In the genomic region with DNA sequence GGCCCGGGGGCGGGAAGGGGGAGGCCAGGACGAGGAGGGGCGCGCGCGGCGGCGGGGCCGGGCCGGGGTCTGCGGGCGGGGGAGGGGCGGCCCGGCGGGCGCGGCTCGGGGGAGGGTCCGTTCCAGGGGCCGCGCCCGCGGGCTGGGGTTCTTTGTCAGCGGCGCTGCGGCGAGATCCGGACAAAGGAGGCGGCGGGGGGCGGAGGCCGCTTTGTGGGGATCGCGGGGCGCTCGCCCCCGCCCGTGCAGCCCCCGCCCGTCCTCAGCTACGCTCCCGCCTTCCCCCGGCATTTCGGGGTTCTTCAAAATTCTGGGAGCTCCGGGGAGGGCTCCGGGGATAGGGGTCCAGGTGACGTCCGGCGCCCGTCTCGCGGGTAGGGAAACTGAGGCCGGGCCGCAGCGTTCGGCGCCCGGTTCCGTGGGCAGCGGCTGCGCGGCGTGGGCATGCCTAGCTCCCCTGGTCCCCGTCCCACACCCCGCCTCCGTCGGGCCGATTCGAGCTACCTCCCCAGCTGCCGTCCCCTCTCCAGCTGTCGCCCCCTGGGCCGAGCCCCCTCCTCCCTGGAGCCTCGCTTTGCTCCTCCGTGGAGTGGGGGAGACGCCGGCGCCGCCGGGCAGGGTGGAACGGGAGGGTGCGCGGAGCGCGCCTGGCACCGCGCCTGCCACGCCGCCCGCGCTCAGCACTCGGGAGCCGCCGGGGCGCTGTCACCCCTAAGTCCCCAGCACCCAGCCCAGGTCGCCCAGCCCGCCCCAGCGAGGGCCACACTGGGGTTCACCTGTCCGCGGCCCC, we compare ENCODE assay signal across 8 cellular contexts. TPM values are rescaled to one million over a fixed set of nuclear protein-coding genes. Genes with fewer than 3 reads are reported as not detected.
DNase-seq lines count a peak whose midpoint lies in the region; TF ChIP-seq lines count a peak whose summit lies in the region.

No MANE protein-coding gene starts in this region.

- no peaks in the 10 kb centered on the region for H3K36me3 Mint-ChIP-seq in brain

- peaks cover 0 to 2% (median 0%) of the 10 kb centered on the region in 5 experiments for H3K9me3 Mint-ChIP-seq in brain

- H3K4me1 ChIP-seq in MM.1S (ENCODE audit: low read length): peaks cover 46% of the 10 kb centered on the region
- peaks cover 0 to 38% (median 10%) of the 10 kb centered on the region in 4 donors for H3K4me1 ChIP-seq in liver (ENCODE audit: control insufficient read depth in 4 of 4, insufficient read depth in 4 of 4, low read length in 3 of 4)
- peaks cover 67% of the 10 kb centered on the region for H3K4me1 ChIP-seq in thymus (ENCODE audit: control insufficient read depth, insufficient read depth, low read length)

- H3K27ac Mint-ChIP-seq in brain: peak overlapping the region in 2 of 5 experiments; percentile 81 to 90

- TF ChIP-seq CTCF in BJ (IDR thresholded peaks at IDR 0.05; ENCODE audit: insufficient read depth, low read depth, low read length) (no peak), MM.1S (IDR thresholded peaks at IDR 0.05; ENCODE audit: low read length) (no peak), brain (conservative IDR thresholded peaks at IDR 0.05) (no peak), liver (IDR thresholded peaks at IDR 0.05; ENCODE audit: low read depth, low read length, missing input control) (no peak)

- peaks cover 52% of the 10 kb centered on the region for H3K79me2 ChIP-seq in MM.1S (ENCODE audit: low read length)

- H3K9me3 ChIP-seq in MM.1S (replicated peaks; ENCODE audit: insufficient read depth, low read length): no peaks in the 10 kb centered on the region
- no peaks in the 10 kb centered on the region for H3K9me3 ChIP-seq in liver (ENCODE audit: control insufficient read depth in 4 of 4, low read length in 3 of 4)
- no peaks in the 10 kb centered on the region for H3K9me3 ChIP-seq in thymus (ENCODE audit: control insufficient read depth)

- peaks cover 72% of the 10 kb centered on the region for H3K4me1 Mint-ChIP-seq in brain

- H3K36me3 ChIP-seq in BJ (ENCODE audit: control insufficient read depth, insufficient read depth, low read length) (no peaks in the 10 kb centered on the region), MM.1S (replicated peaks; ENCODE audit: insufficient read depth, low read length) (no peaks in the 10 kb centered on the region), liver (ENCODE audit: control insufficient read depth in 4 of 4, insufficient read depth in 3 of 4, low read depth in 1 of 4, low read length in 3 of 4) (no peaks in the 10 kb centered on the region), thymus (ENCODE audit: control insufficient read depth, insufficient read depth) (peaks cover under 1% of the 10 kb centered on the region)

- CTCF ChIA-PET in BJ (lab: Yijun Ruan, JAX): interaction anchor here (0.8 to 1.4 kb wide), 3 partner anchors 16 to 46 kb away, joined by 3 to 5 read pairs (median 5); no protein-coding TSS in a partner anchor

- 10% methylated on average over 100 of the region's 100 CpGs for WGBS in liver
- 2% methylated on average over 100 of the region's 100 CpGs for WGBS in thymus

- DNase-seq in BJ (ENCODE audit: low read depth) (no peak), MM.1S (no peak), NCI-H2107 treated with DMSO at 0.1 percent for 48 hours (lab: John Stamatoyannopoulos, UW; ENCODE audit: unreplicated experiment) (no peak), HPDE6-E6E7 (ENCODE audit: extremely low spot score) (no peak), HCEC 1CT (no peak)

- TF ChIP-seq RAD21 in liver (IDR thresholded peaks at IDR 0.05): no peak

- H3K9me2 ChIP-seq in MM.1S (replicated peaks; ENCODE audit: insufficient read depth, low read length): no peaks in the 10 kb centered on the region

- peak overlapping the region; percentile 84 to 93 (median 90) for H3K4me3 Mint-ChIP-seq in brain

- peak overlapping the region; percentile 88 for H3K4me2 ChIP-seq in MM.1S (ENCODE audit: low read depth, low read length)

- H3K4me3 ChIP-seq in BJ (ENCODE audit: low read depth, low read length) (peak overlapping the region; percentile 87), MM.1S (ENCODE audit: low read length) (peak overlapping the region; percentile 76), liver (ENCODE audit: low read depth in 1 of 3, low read length in 3 of 3) (peak overlapping the region; percentile 11 to 80 (median 58)), thymus (ENCODE audit: low read length) (peak overlapping the region; percentile 89)

- H3K9ac ChIP-seq in MM.1S (ENCODE audit: low read length): peak overlapping the region; percentile 63; the same call in 1 of the 2 replicates
- H3K9ac ChIP-seq in liver (ENCODE audit: low read depth in 1 of 2, low read length in 2 of 2): peak overlapping the region in 1 of 2 donors; percentile 28

- no peaks in the 10 kb centered on the region for H3K27me3 ChIP-seq in BJ (ENCODE audit: control insufficient read depth, insufficient read depth, low read length)
- H3K27me3 ChIP-seq in MM.1S (replicated peaks; ENCODE audit: insufficient read depth, low read length): no peaks in the 10 kb centered on the region
- H3K27me3 ChIP-seq in liver (ENCODE audit: control insufficient read depth in 4 of 4, insufficient read depth in 4 of 4, low read length in 3 of 4): no peaks in the 10 kb centered on the region
- H3K27me3 ChIP-seq in thymus (ENCODE audit: control insufficient read depth, insufficient read depth): no peaks in the 10 kb centered on the region

- POLR2A ChIA-PET in BJ (lab: Charles Lee): no interaction called here

- H3F3A ChIP-seq in MM.1S (ENCODE audit: insufficient read depth, low read length): peaks cover 10% of the 10 kb centered on the region

- no peaks in the 10 kb centered on the region for H4K20me1 ChIP-seq in MM.1S (ENCODE audit: insufficient read depth, low read length)

- peaks cover 3% of the 10 kb centered on the region for H3K27me3 Mint-ChIP-seq in brain

- H2AFZ ChIP-seq in MM.1S (ENCODE audit: low read length): no peak overlapping the region

- H3K27ac ChIP-seq in MM.1S (ENCODE audit: low read length) (no peak overlapping the region), liver (ENCODE audit: low read depth in 1 of 2, low read length in 2 of 2) (peak overlapping the region; percentile 71 to 80), thymus (ENCODE audit: low read depth) (peak overlapping the region; percentile 67)

TF ChIP-seq in liver, 16 proteins besides CTCF, POLR2A, EP300 and RAD21 (continues in another document):
- no peak for TF ChIP-seq YY1 (IDR thresholded peaks at IDR 0.05)
- TF ChIP-seq, protein P1, sequence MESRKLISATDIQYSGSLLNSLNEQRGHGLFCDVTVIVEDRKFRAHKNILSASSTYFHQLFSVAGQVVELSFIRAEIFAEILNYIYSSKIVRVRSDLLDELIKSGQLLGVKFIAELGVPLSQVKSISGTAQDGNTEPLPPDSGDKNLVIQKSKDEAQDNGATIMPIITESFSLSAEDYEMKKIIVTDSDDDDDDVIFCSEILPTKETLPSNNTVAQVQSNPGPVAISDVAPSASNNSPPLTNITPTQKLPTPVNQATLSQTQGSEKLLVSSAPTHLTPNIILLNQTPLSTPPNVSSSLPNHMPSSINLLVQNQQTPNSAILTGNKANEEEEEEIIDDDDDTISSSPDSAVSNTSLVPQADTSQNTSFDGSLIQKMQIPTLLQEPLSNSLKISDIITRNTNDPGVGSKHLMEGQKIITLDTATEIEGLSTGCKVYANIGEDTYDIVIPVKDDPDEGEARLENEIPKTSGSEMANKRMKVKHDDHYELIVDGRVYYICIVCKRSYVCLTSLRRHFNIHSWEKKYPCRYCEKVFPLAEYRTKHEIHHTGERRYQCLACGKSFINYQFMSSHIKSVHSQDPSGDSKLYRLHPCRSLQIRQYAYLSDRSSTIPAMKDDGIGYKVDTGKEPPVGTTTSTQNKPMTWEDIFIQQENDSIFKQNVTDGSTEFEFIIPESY (IDR thresholded peaks at IDR 0.05): no peak
- TF ChIP-seq GABPA (IDR thresholded peaks at IDR 0.05 in 1 of 2, conservative IDR thresholded peaks at IDR 0.05 in 1 of 2): no peak
- no peak for TF ChIP-seq RXRA (IDR thresholded peaks at IDR 0.05)
- TF ChIP-seq EGR1 (IDR thresholded peaks at IDR 0.05; ENCODE audit: low read depth in 2 of 2): no peak
- TF ChIP-seq SP1 (IDR thresholded peaks at IDR 0.05): no peak
- TF ChIP-seq, protein P2, sequence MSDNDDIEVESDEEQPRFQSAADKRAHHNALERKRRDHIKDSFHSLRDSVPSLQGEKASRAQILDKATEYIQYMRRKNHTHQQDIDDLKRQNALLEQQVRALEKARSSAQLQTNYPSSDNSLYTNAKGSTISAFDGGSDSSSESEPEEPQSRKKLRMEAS (IDR thresholded peaks at IDR 0.05): no peak
- TF ChIP-seq, protein P3, sequence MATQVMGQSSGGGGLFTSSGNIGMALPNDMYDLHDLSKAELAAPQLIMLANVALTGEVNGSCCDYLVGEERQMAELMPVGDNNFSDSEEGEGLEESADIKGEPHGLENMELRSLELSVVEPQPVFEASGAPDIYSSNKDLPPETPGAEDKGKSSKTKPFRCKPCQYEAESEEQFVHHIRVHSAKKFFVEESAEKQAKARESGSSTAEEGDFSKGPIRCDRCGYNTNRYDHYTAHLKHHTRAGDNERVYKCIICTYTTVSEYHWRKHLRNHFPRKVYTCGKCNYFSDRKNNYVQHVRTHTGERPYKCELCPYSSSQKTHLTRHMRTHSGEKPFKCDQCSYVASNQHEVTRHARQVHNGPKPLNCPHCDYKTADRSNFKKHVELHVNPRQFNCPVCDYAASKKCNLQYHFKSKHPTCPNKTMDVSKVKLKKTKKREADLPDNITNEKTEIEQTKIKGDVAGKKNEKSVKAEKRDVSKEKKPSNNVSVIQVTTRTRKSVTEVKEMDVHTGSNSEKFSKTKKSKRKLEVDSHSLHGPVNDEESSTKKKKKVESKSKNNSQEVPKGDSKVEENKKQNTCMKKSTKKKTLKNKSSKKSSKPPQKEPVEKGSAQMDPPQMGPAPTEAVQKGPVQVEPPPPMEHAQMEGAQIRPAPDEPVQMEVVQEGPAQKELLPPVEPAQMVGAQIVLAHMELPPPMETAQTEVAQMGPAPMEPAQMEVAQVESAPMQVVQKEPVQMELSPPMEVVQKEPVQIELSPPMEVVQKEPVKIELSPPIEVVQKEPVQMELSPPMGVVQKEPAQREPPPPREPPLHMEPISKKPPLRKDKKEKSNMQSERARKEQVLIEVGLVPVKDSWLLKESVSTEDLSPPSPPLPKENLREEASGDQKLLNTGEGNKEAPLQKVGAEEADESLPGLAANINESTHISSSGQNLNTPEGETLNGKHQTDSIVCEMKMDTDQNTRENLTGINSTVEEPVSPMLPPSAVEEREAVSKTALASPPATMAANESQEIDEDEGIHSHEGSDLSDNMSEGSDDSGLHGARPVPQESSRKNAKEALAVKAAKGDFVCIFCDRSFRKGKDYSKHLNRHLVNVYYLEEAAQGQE (IDR thresholded peaks at IDR 0.05): no peak
- TF ChIP-seq NR2F2 (IDR thresholded peaks at IDR 0.05): no peak
- TF ChIP-seq, protein P4, sequence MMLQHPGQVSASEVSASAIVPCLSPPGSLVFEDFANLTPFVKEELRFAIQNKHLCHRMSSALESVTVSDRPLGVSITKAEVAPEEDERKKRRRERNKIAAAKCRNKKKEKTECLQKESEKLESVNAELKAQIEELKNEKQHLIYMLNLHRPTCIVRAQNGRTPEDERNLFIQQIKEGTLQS (IDR thresholded peaks at IDR 0.05): no peak

RNA-seq across cellular contexts. Expression of a gene that starts 0.5 kb away (rescaled TPM):
- 7.3 and 7.5 TPM in 2 replicates for polyA plus RNA-seq in BJ (2011; rRNA removed)
- 2.4 and 3.3 TPM in 2 replicates for polyA minus RNA-seq in BJ (2011; rRNA and poly(A)+ RNA removed)
- polyA plus RNA-seq in brain (ENCODE audit: insufficient read depth, low read depth, low replicate concordance): 97.4 TPM
- 1 to 10 TPM; 5.7 to 6.2 TPM for total RNA-seq in liver
- 1 to 10 TPM; 2.5 to 5.0 TPM for polyA plus RNA-seq in liver
- polyA plus RNA-seq in thymus: 21.6 TPM
